In genomic region chr12:113470871-113471618, GRCh38 we compare ENCODE assay signal across 23 cellular contexts. TPM values are rescaled to one million over a fixed set of nuclear protein-coding genes. Genes with fewer than 3 reads are reported as not detected.
DNase-seq lines count a peak whose midpoint lies in the region; ATAC-seq and TF ChIP-seq lines count a peak whose summit lies in the region.
"Had no signal": no experiment of that assay in that cellular context is flagged by ENCODE, and none has a peak within 500 bp of the region (broad histone marks: within the 10 kb centered on the region; RNA-seq: fewer than 3 reads in every experiment).

No MANE protein-coding gene starts in this region.

- peaks cover 10% of the 10 kb centered on the region for H3K4me1 ChIP-seq in ACC112 (ENCODE audit: control insufficient read depth, insufficient read depth, low read length, unreplicated experiment)
- H3K4me1 ChIP-seq in iPS-20b (ENCODE audit: insufficient read depth, low read length) = peaks cover 27% of the 10 kb centered on the region

- H3K36me3 Mint-ChIP-seq in brain = peaks cover 11% of the 10 kb centered on the region
- H3K36me3 Mint-ChIP-seq: activated naive CD8-positive, alpha-beta T cell treated with anti-CD3 and anti-CD28 coated beads for 36 hours; CD4-positive, CD25-positive, alpha-beta regulatory T cell; stimulated activated memory B cell treated with anti-CD40 and anti-IgM and Interleukin-4, amounts not matched to agents 10 μg/mL and 1 μg/mL and 100 μg/mL, for 72 hours had no signal

- H3K4me1 Mint-ChIP-seq in brain = peaks cover 17% of the 10 kb centered on the region

- H3K9me3 Mint-ChIP-seq in brain = peaks cover 0 to 19% (median 7%) of the 10 kb centered on the region in 5 experiments
- H3K9me3 Mint-ChIP-seq: activated naive CD8-positive, alpha-beta T cell treated with anti-CD3 and anti-CD28 coated beads for 36 hours; activated T-helper 17 cell treated with anti-CD3 and anti-CD28 coated beads, Interleukin-2, amount 50 U/mL, for 72 hours; stimulated activated memory B cell treated with anti-CD40 and anti-IgM and Interleukin-4, amounts not matched to agents 10 μg/mL and 1 μg/mL and 100 μg/mL, for 72 hours; T-helper 2 cell treated with Interferon-gamma antibody and Interleukin-4, amounts not matched to agents 5 μg/mL and 100 μg/mL, for 36 hours had no signal

- H3K9ac ChIP-seq in iPS-20b (ENCODE audit: low read depth, low read length) = peak overlapping the region; percentile 5; the same call in 1 of the 2 replicates

- peak overlapping the region in 1 of 5 experiments; percentile 39 for H3K27ac Mint-ChIP-seq in brain
- H3K27ac Mint-ChIP-seq: activated naive CD8-positive, alpha-beta T cell treated with anti-CD3 and anti-CD28 coated beads for 36 hours; activated T-helper 17 cell treated with anti-CD3 and anti-CD28 coated beads, Interleukin-2, amount 50 U/mL, for 72 hours; CD4-positive, CD25-positive, alpha-beta regulatory T cell; stimulated activated memory B cell treated with anti-CD40 and anti-IgM and Interleukin-4, amounts not matched to agents 10 μg/mL and 1 μg/mL and 100 μg/mL, for 72 hours; T-helper 2 cell treated with Interferon-gamma antibody and Interleukin-4, amounts not matched to agents 5 μg/mL and 100 μg/mL, for 36 hours had no signal

- H3K36me3 ChIP-seq in ACC112 (ENCODE audit: insufficient read depth, low read length) (no peaks in the 10 kb centered on the region), iPS-20b (ENCODE audit: insufficient read depth, low read depth, low read length) (no peaks in the 10 kb centered on the region)
- H3K36me3 ChIP-seq: left lung, thoracic aorta, vagina had no signal

- H2AFZ ChIP-seq in ACC112 (ENCODE audit: low read length, unreplicated experiment) = no peak overlapping the region

- ATAC-seq in GM21825 (IDR thresholded peaks at IDR 0.05; ENCODE audit: unreplicated experiment) (no peak), HG02884 (IDR thresholded peaks at IDR 0.05; ENCODE audit: unreplicated experiment) (no peak)
- ATAC-seq: activated T-helper 17 cell treated with anti-CD3 and anti-CD28 coated beads, Interleukin-2, amount 50 U/mL, for 72 hours; HepG2; left lung; stimulated activated memory B cell treated with anti-CD40 and anti-IgM and Interleukin-4, amounts not matched to agents 10 μg/mL and 1 μg/mL and 100 μg/mL, for 72 hours had no signal

- DNase-seq in GM13976 (ENCODE audit: low spot score) (peak; percentile 34), DMS114 treated with DMSO at 0.1 percent for 48 hours (lab: John Stamatoyannopoulos, UW; ENCODE audit: unreplicated experiment) (no peak), inferior parietal cortex (ENCODE audit: extremely low spot score) (no peak)
- DNase-seq: activated naive CD8-positive, alpha-beta T cell treated with anti-CD3 and anti-CD28 coated beads for 36 hours; CD4-positive, CD25-positive, alpha-beta regulatory T cell; GDM1; Kasumi-1; naive B cell; NCI-H1694; NCI-H69; stimulated activated CD4-positive, alpha-beta T cell treated with anti-CD3 and anti-CD28 coated beads, Interleukin-2, amount 100 ng/mL, for 48 hours had no signal

- H3K9me3 ChIP-seq in iPS-20b (ENCODE audit: insufficient read depth, low read depth, low read length) = peaks cover 14% of the 10 kb centered on the region; the same call in 1 of the 2 replicates
- H3K9me3 ChIP-seq: left lung, thoracic aorta, vagina had no signal

- in situ Hi-C loops in GM13976 (cut with MboI; ENCODE audit: low sequenced_read_pairs, unreplicated experiment) = loop anchor here (25.0 kb wide), 2 partner anchors 441 to 941 kb away; partner anchors contain the start of gene TBX5

- H3K27ac ChIP-seq in ACC112 (ENCODE audit: low read depth, low read length) (no peak overlapping the region), iPS-20b (ENCODE audit: low read length) (no peak overlapping the region)
- H3K27ac ChIP-seq: left lung, thoracic aorta, vagina had no signal

- H3K27me3 ChIP-seq in ACC112 (ENCODE audit: insufficient read depth, low read length) (peaks cover 100% of the 10 kb centered on the region), iPS-20b (ENCODE audit: insufficient read depth, low read length) (peaks cover 100% of the 10 kb centered on the region)

- H3K4me3 Mint-ChIP-seq in brain = peak overlapping the region; percentile 69 to 84 (median 75)
- H3K4me3 Mint-ChIP-seq: activated naive CD8-positive, alpha-beta T cell treated with anti-CD3 and anti-CD28 coated beads for 36 hours; activated T-helper 17 cell treated with anti-CD3 and anti-CD28 coated beads, Interleukin-2, amount 50 U/mL, for 72 hours; stimulated activated memory B cell treated with anti-CD40 and anti-IgM and Interleukin-4, amounts not matched to agents 10 μg/mL and 1 μg/mL and 100 μg/mL, for 72 hours; T-helper 2 cell treated with Interferon-gamma antibody and Interleukin-4, amounts not matched to agents 5 μg/mL and 100 μg/mL, for 36 hours had no signal

- no peaks in the 10 kb centered on the region for H3K79me2 ChIP-seq in ACC112 (ENCODE audit: control insufficient read depth, insufficient read depth, low read length, unreplicated experiment)

- H3K27me3 Mint-ChIP-seq in brain = peaks cover 100% of the 10 kb centered on the region

- H3K4me3 ChIP-seq in ACC112 (ENCODE audit: low read depth, low read length) (peak overlapping the region; percentile 45), iPS-20b (ENCODE audit: low read length) (peak overlapping the region; percentile 70)
- H3K4me3 ChIP-seq: left lung, thoracic aorta, vagina had no signal

- TF ChIP-seq CTCF in GM13976 (IDR thresholded peaks at IDR 0.05; ENCODE audit: borderline replicate concordance, control extremely low read depth, extremely low read depth, insufficient read depth, missing control alignments) (no peak), brain (conservative IDR thresholded peaks at IDR 0.05) (no peak)

RNA-seq across cellular contexts. Expression of gene LHX5, which starts 0.6 kb away (rescaled TPM):
- polyA plus RNA-seq in brain (ENCODE audit: insufficient read depth, low read depth, low replicate concordance) = 0.10 TPM
- polyA plus RNA-seq: CD4-positive, CD25-positive, alpha-beta regulatory T cell; HepG2 had no signal

RNA-seq across cellular contexts. Expression of gene SDSL, which starts 48.9 kb away (rescaled TPM):
- 10.4 TPM for polyA plus RNA-seq in brain (ENCODE audit: insufficient read depth, low read depth, low replicate concordance)
